ENCODE assay signal across 8 cellular contexts in genomic region chr19:51158474-51159129, GRCh38. TPM values are rescaled to one million over a fixed set of nuclear protein-coding genes. Genes with fewer than 3 reads are reported as not detected.
DNase-seq lines count a peak whose midpoint lies in the region; ATAC-seq and TF ChIP-seq lines count a peak whose summit lies in the region.

No MANE protein-coding gene starts in this region.

- H3K4me3 ChIP-seq in A673 (ENCODE audit: low read depth, low read length, poor library complexity, severe bottlenecking) (no peak overlapping the region), Panc1 (ENCODE audit: low read depth in 2 of 2, low read length in 2 of 2) (no peak overlapping the region), retinal pigment epithelial cell (ENCODE audit: low read length) (no peak overlapping the region)

- no peaks in the 10 kb centered on the region for H3K4me1 ChIP-seq in A673 (ENCODE audit: insufficient read depth, low read length, poor library complexity, severe bottlenecking)
- H3K4me1 ChIP-seq in Panc1 (ENCODE audit: control insufficient read depth, insufficient read depth, low read length) = no peaks in the 10 kb centered on the region

- ATAC-seq in Panc1 = peak; percentile 68; the same call in 1 of the 2 replicates
- no peak for ATAC-seq in HG03354 (IDR thresholded peaks at IDR 0.05; ENCODE audit: poor library complexity, severe bottlenecking, unreplicated experiment)

- no peaks in the 10 kb centered on the region for H3K36me3 ChIP-seq in A673 (ENCODE audit: insufficient read depth, low read length, poor library complexity, severe bottlenecking)
- H3K36me3 ChIP-seq in Panc1 (ENCODE audit: control insufficient read depth, insufficient read depth, low read length) = no peaks in the 10 kb centered on the region

- H3K27me3 ChIP-seq in A673 (replicated peaks; ENCODE audit: insufficient read depth, low read depth, low read length, poor library complexity) (no peaks in the 10 kb centered on the region), Panc1 (ENCODE audit: control insufficient read depth, insufficient read depth, low read length) (no peaks in the 10 kb centered on the region)

- peak; percentile 86 for TF ChIP-seq CTCF in A673 (conservative IDR thresholded peaks at IDR 0.05; ENCODE audit: low read depth, low read length)
- TF ChIP-seq CTCF in GM13976 (IDR thresholded peaks at IDR 0.05; ENCODE audit: borderline replicate concordance, control extremely low read depth, extremely low read depth, insufficient read depth, missing control alignments) = peak; percentile 77
- peak; percentile 91 for TF ChIP-seq CTCF in Panc1 (IDR thresholded peaks at IDR 0.05)
- peak; percentile 70 for TF ChIP-seq CTCF in retinal pigment epithelial cell (conservative IDR thresholded peaks at IDR 0.05; ENCODE audit: low read depth, low read length)

- in situ Hi-C loops in GM13976 (cut with MboI; ENCODE audit: low sequenced_read_pairs, unreplicated experiment) (loop anchor here (25.0 kb wide), 1 partner anchor 504 kb away; no protein-coding TSS in a partner anchor), Panc1 (cut with HindIII; ENCODE audit: low pct_unique_long_range_greater_than_20kb, low sequenced_read_pairs) (no loop called here)

- H3K27ac ChIP-seq in A673 (ENCODE audit: low read depth, low read length, poor library complexity, severe bottlenecking) = no peak overlapping the region
- H3K27ac ChIP-seq in Panc1 (ENCODE audit: low read length) = no peak overlapping the region

- intact Hi-C loops in A673 (cut with micrococcal nuclease; ENCODE audit: unreplicated experiment) = loop anchor here (2.0 kb wide), 1 partner anchor 100 kb away; no protein-coding TSS in a partner anchor
- intact Hi-C loops in Panc1 (cut with micrococcal nuclease; ENCODE audit: unreplicated experiment) = loop anchor here (5.0 kb wide), 1 partner anchor 99 kb away; no protein-coding TSS in a partner anchor

- H3K9me3 ChIP-seq in A673 (ENCODE audit: low read depth, low read length, poor library complexity, severe bottlenecking) (no peaks in the 10 kb centered on the region), Panc1 (ENCODE audit: control insufficient read depth, insufficient read depth, low read depth, low read length) (no peaks in the 10 kb centered on the region)

- POLR2A ChIA-PET in A673 (lab: Charles Lee; ENCODE audit: low non-redundant PET) = no interaction called here
- POLR2A ChIA-PET in Panc1 (lab: Charles Lee) = no interaction called here

- DNase-seq in A673 (ENCODE audit: low spot score) (peak; percentile 66), GM13976 (ENCODE audit: low spot score) (peak; percentile 61), Panc1 (ENCODE audit: low read depth, low spot score) (peak; percentile 33), glomerular visceral epithelial cell (ENCODE audit: extremely low spot score) (peak; percentile 47), retinal pigment epithelial cell (ENCODE audit: low read depth) (no peak), 8988T (no peak)
- DNase-seq in activated T-cell treated with anti-CD3 and anti-CD28 coated beads, Interleukin-2, amount 50 U/mL, for 48 hours = peak; percentile 89 to 93

- BruUV-seq in A673 (replicated peaks; lab: Mats Ljungman, UMichigan) (no TSS peak), Panc1 (replicated peaks; lab: Mats Ljungman, UMichigan) (no TSS peak)

- CTCF ChIA-PET in A673 (lab: Charles Lee) (no interaction called here), Panc1 (lab: Charles Lee) (no interaction called here)

RNA-seq across cellular contexts. Expression of gene SIGLEC7, which starts 16.5 kb away (rescaled TPM):
- total RNA-seq in A673 (2021) = not detected in 2 replicates
- total RNA-seq in Panc1 (2021; ENCODE audit: unreplicated experiment) = not detected
- not detected for polyA plus RNA-seq in Panc1 (2012; ENCODE audit: insufficient read length)

RNA-seq across cellular contexts. Expression of gene SIGLEC9, which starts 33.9 kb away (rescaled TPM):
- total RNA-seq in A673 (2021) (not detected in 2 replicates), Panc1 (2021; ENCODE audit: unreplicated experiment) (not detected)
- polyA plus RNA-seq in Panc1 (2012; ENCODE audit: insufficient read length) = not detected

RNA-seq across cellular contexts. Expression of gene CTU1, which starts 50.4 kb away (rescaled TPM):
- total RNA-seq in A673 (2021) (11.8 and 13.4 TPM in 2 replicates), Panc1 (2021; ENCODE audit: unreplicated experiment) (9.3 TPM)
- polyA plus RNA-seq in Panc1 (2012; ENCODE audit: insufficient read length) = 10.1 TPM

Comparison
In these comparisons a context has a peak if more than half of its experiments do, and no peak if none do; other contexts are left out.
1. DNase-seq: peak in A673 (single experiment), GM13976 (single experiment), Panc1 (single experiment), activated T-cell treated with anti-CD3 and anti-CD28 coated beads, Interleukin-2, amount 50 U/mL, for 48 hours (2 of 2) and glomerular visceral epithelial cell (single experiment); none in retinal pigment epithelial cell (single experiment) and 8988T (single experiment).
2. Peak in every context shown above with its lines, with median percentiles within 50 percentile points of each other: CTCF ChIP-seq.